1 cellular context compared by ENCODE assay signal in genomic region chr15:42364529-42364928, GRCh38.
TF ChIP-seq lines count a peak whose summit lies in the region.

No MANE protein-coding gene starts in this region.

TF ChIP-seq in H1, 55 proteins besides CTCF, POLR2A, EP300 and RAD21 (continued from another document):
- TF ChIP-seq CBX8 (IDR thresholded peaks at IDR 0.05; ENCODE audit: borderline replicate concordance, low read depth, low read length) (no peak), JUN (IDR thresholded peaks at IDR 0.05; ENCODE audit: low read depth, low read length) (no peak), SAP30 (IDR thresholded peaks at IDR 0.05; ENCODE audit: insufficient read depth, insufficient replicate concordance, low read length) (no peak)
